2 cellular contexts compared by ENCODE assay signal in genomic region chr10:29493697-29494096, GRCh38.
A peak's percentile ranks its signal among the peaks of the same experiment; 100 is the strongest.
TF ChIP-seq lines count a peak whose summit lies in the region.

No MANE protein-coding gene starts in this region.

TF ChIP-seq in HepG2, 621 proteins besides CTCF, POLR2A, EP300 and RAD21:
- peak; percentile 28; the same call in 1 of the 2 replicates for TF ChIP-seq ZBTB40 (IDR thresholded peaks at IDR 0.05)
- peak; percentile 96 for TF ChIP-seq ZBTB40 (CRISPR knock-in tag; IDR thresholded peaks at IDR 0.05)
- TF ChIP-seq NCOA2 (CRISPR knock-in tag; IDR thresholded peaks at IDR 0.05): no peak
- TF ChIP-seq, protein P1, sequence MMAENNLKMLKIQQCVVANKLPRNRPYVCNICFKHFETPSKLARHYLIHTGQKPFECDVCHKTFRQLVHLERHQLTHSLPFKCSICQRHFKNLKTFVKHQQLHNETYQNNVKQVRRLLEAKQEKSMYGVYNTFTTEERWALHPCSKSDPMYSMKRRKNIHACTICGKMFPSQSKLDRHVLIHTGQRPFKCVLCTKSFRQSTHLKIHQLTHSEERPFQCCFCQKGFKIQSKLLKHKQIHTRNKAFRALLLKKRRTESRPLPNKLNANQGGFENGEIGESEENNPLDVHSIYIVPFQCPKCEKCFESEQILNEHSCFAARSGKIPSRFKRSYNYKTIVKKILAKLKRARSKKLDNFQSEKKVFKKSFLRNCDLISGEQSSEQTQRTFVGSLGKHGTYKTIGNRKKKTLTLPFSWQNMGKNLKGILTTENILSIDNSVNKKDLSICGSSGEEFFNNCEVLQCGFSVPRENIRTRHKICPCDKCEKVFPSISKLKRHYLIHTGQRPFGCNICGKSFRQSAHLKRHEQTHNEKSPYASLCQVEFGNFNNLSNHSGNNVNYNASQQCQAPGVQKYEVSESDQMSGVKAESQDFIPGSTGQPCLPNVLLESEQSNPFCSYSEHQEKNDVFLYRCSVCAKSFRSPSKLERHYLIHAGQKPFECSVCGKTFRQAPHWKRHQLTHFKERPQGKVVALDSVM (CRISPR knock-in tag; IDR thresholded peaks at IDR 0.05): peak; percentile 67; the same call in 1 of the 2 replicates

TF ChIP-seq in GM12878, 131 proteins besides CTCF, POLR2A, EP300 and RAD21:
- TF ChIP-seq ZBTB40 (IDR thresholded peaks at IDR 0.05; ENCODE audit: borderline replicate concordance): peak; percentile 53
- no peak for TF ChIP-seq CBX5 (IDR thresholded peaks at IDR 0.05; ENCODE audit: low read depth)
- TF ChIP-seq KLF5 (IDR thresholded peaks at IDR 0.05; ENCODE audit: partially characterized antibody): no peak
